ENCODE assay signal across 1 cellular context in the genomic region with DNA sequence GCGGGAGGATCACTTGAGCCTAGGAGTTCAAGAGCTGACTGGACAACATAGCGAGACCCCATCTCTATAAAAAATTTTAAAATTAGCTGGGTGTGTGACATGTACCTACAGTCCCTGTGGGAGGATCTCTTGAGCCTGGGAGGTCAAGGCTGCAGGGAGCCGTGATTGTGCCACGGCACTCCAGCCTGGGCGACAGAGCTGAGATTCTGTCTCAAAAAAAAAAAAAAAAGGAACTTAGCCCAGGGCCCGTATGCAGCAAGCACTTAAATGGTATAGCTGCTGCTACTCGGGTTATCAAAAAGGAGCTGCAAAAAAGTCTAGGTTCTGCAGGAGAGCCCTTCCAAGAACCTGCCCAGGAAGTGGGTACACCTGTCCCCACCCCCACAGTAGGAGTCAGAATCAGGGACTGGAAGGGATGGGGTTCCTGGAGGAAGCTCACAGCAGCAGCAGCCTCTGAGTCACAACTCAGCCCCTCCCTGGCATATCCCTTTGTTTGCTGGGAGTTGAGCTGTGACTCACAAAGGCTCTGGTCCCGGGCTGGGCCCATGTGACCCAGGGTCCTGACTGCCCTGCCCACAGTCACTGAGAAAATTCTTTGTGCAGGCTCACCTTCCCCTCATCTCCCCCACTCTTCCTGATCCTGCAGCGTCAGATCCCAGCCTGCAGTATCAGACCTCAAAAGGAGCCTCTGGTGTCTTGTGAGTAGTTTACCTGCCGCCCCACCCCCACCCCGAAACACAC.
A peak's percentile ranks its signal among the peaks of the same experiment; 100 is the strongest.
TF ChIP-seq lines count a peak whose summit lies in the region.

SPATA12 (plus strand) TSS at position 576 of the 741 bp plus-strand sequence. CDS start 13,031 bp downstream, outside the sequence.

TF ChIP-seq in HepG2, 621 proteins besides CTCF, POLR2A, EP300 and RAD21 (continued from another document and continues in another):
- TF ChIP-seq ZNF687 (CRISPR knock-in tag; IDR thresholded peaks at IDR 0.05) (peak; percentile 69), XRCC5 (optimal IDR thresholded peaks at IDR 0.05; ENCODE audit: low read length) (peak; percentile 89), SNAI1 (CRISPR knock-in tag; IDR thresholded peaks at IDR 0.05; ENCODE audit: borderline replicate concordance) (no peak), SALL2 (CRISPR knock-in tag; IDR thresholded peaks at IDR 0.05) (peak; percentile 34; the same call in 1 of the 2 replicates), KAT8 (CRISPR knock-in tag; IDR thresholded peaks at IDR 0.05) (peak; percentile 41; the same call in 1 of the 2 replicates), MIER2 (CRISPR knock-in tag; IDR thresholded peaks at IDR 0.05) (no peak), ASH2L (IDR thresholded peaks at IDR 0.05; ENCODE audit: insufficient read length, low read depth, low read length) (peak; percentile 30), YEATS2 (CRISPR knock-in tag; IDR thresholded peaks at IDR 0.05; ENCODE audit: borderline replicate concordance) (no peak), HDAC1 (CRISPR knock-in tag; IDR thresholded peaks at IDR 0.05) (0 out of 2 replicates have a peak, but pooled peaks have one; percentile 16), ZNF652 (CRISPR knock-in tag; IDR thresholded peaks at IDR 0.05; ENCODE audit: borderline replicate concordance, low read depth) (no peak), SYNCRIP (IDR thresholded peaks at IDR 0.05; ENCODE audit: insufficient read depth, low read depth, low read length) (no peak), HNRNPL (IDR thresholded peaks at IDR 0.05; ENCODE audit: low read depth, low read length) (no peak), NRL (CRISPR knock-in tag; IDR thresholded peaks at IDR 0.05; ENCODE audit: borderline replicate concordance) (no peak), HNF1B (CRISPR knock-in tag; IDR thresholded peaks at IDR 0.05) (peak; percentile 62; the same call in 1 of the 2 replicates), SAP130 (CRISPR knock-in tag; IDR thresholded peaks at IDR 0.05; ENCODE audit: low read depth) (peak; percentile 57), BHLHE40 (IDR thresholded peaks at IDR 0.05; ENCODE audit: low read length) (0 out of 2 replicates have a peak, but pooled peaks have one; percentile 20), ZBTB42 (CRISPR knock-in tag; IDR thresholded peaks at IDR 0.05) (no peak), SOX13 (IDR thresholded peaks at IDR 0.05) (peak; percentile 56; the same call in 1 of the 2 replicates), SOX13 (CRISPR knock-in tag; conservative IDR thresholded peaks at IDR 0.05 in 1 of 2, IDR thresholded peaks at IDR 0.05 in 1 of 2) (peak in 1 of 2 experiments; percentile 86; a peak in 2 of 4 replicates), ZNF775 (CRISPR knock-in tag; IDR thresholded peaks at IDR 0.05; ENCODE audit: borderline replicate concordance) (no peak), TCF7 (IDR thresholded peaks at IDR 0.05; ENCODE audit: low read depth) (peak; percentile 59; the same call in 1 of the 2 replicates), FOXA1 (IDR thresholded peaks at IDR 0.05) (no peak), FOXA1 (CRISPR knock-in tag; IDR thresholded peaks at IDR 0.05) (0 out of 2 replicates have a peak, but pooled peaks have one; percentile 9), TBL1XR1 (IDR thresholded peaks at IDR 0.05; ENCODE audit: borderline replicate concordance, low read length, partially characterized antibody) (peak; percentile 13), ZNF121 (CRISPR knock-in tag; IDR thresholded peaks at IDR 0.05) (peak; percentile 46), RXRB (CRISPR knock-in tag; IDR thresholded peaks at IDR 0.05; ENCODE audit: borderline replicate concordance) (peak; percentile 41; the same call in 1 of the 2 replicates), JDP2 (CRISPR knock-in tag; IDR thresholded peaks at IDR 0.05; ENCODE audit: borderline replicate concordance) (no peak), ZNF614 (CRISPR knock-in tag; IDR thresholded peaks at IDR 0.05; ENCODE audit: borderline replicate concordance) (no peak), MIXL1 (CRISPR knock-in tag; IDR thresholded peaks at IDR 0.05) (no peak), SALL1 (CRISPR knock-in tag; IDR thresholded peaks at IDR 0.05) (peak; percentile 53), MYC (CRISPR knock-in tag; IDR thresholded peaks at IDR 0.05; ENCODE audit: borderline replicate concordance) (peak; percentile 36; the same call in 1 of the 2 replicates), SP5 (CRISPR knock-in tag; IDR thresholded peaks at IDR 0.05; ENCODE audit: borderline replicate concordance, low read depth) (peak; percentile 54; the same call in 1 of the 2 replicates)
- TF ChIP-seq, protein P1, sequence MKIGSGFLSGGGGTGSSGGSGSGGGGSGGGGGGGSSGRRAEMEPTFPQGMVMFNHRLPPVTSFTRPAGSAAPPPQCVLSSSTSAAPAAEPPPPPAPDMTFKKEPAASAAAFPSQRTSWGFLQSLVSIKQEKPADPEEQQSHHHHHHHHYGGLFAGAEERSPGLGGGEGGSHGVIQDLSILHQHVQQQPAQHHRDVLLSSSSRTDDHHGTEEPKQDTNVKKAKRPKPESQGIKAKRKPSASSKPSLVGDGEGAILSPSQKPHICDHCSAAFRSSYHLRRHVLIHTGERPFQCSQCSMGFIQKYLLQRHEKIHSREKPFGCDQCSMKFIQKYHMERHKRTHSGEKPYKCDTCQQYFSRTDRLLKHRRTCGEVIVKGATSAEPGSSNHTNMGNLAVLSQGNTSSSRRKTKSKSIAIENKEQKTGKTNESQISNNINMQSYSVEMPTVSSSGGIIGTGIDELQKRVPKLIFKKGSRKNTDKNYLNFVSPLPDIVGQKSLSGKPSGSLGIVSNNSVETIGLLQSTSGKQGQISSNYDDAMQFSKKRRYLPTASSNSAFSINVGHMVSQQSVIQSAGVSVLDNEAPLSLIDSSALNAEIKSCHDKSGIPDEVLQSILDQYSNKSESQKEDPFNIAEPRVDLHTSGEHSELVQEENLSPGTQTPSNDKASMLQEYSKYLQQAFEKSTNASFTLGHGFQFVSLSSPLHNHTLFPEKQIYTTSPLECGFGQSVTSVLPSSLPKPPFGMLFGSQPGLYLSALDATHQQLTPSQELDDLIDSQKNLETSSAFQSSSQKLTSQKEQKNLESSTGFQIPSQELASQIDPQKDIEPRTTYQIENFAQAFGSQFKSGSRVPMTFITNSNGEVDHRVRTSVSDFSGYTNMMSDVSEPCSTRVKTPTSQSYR (CRISPR knock-in tag; IDR thresholded peaks at IDR 0.05; ENCODE audit: borderline replicate concordance) = peak; percentile 58; the same call in 1 of the 2 replicates
- TF ChIP-seq, protein P2, sequence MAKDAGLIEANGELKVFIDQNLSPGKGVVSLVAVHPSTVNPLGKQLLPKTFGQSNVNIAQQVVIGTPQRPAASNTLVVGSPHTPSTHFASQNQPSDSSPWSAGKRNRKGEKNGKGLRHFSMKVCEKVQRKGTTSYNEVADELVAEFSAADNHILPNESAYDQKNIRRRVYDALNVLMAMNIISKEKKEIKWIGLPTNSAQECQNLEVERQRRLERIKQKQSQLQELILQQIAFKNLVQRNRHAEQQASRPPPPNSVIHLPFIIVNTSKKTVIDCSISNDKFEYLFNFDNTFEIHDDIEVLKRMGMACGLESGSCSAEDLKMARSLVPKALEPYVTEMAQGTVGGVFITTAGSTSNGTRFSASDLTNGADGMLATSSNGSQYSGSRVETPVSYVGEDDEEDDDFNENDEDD (CRISPR knock-in tag; IDR thresholded peaks at IDR 0.05; ENCODE audit: borderline replicate concordance) = no peak
- TF ChIP-seq, protein P3, sequence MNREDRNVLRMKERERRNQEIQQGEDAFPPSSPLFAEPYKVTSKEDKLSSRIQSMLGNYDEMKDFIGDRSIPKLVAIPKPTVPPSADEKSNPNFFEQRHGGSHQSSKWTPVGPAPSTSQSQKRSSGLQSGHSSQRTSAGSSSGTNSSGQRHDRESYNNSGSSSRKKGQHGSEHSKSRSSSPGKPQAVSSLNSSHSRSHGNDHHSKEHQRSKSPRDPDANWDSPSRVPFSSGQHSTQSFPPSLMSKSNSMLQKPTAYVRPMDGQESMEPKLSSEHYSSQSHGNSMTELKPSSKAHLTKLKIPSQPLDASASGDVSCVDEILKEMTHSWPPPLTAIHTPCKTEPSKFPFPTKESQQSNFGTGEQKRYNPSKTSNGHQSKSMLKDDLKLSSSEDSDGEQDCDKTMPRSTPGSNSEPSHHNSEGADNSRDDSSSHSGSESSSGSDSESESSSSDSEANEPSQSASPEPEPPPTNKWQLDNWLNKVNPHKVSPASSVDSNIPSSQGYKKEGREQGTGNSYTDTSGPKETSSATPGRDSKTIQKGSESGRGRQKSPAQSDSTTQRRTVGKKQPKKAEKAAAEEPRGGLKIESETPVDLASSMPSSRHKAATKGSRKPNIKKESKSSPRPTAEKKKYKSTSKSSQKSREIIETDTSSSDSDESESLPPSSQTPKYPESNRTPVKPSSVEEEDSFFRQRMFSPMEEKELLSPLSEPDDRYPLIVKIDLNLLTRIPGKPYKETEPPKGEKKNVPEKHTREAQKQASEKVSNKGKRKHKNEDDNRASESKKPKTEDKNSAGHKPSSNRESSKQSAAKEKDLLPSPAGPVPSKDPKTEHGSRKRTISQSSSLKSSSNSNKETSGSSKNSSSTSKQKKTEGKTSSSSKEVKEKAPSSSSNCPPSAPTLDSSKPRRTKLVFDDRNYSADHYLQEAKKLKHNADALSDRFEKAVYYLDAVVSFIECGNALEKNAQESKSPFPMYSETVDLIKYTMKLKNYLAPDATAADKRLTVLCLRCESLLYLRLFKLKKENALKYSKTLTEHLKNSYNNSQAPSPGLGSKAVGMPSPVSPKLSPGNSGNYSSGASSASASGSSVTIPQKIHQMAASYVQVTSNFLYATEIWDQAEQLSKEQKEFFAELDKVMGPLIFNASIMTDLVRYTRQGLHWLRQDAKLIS (CRISPR knock-in tag; IDR thresholded peaks at IDR 0.05) = no peak
- TF ChIP-seq, protein P4, sequence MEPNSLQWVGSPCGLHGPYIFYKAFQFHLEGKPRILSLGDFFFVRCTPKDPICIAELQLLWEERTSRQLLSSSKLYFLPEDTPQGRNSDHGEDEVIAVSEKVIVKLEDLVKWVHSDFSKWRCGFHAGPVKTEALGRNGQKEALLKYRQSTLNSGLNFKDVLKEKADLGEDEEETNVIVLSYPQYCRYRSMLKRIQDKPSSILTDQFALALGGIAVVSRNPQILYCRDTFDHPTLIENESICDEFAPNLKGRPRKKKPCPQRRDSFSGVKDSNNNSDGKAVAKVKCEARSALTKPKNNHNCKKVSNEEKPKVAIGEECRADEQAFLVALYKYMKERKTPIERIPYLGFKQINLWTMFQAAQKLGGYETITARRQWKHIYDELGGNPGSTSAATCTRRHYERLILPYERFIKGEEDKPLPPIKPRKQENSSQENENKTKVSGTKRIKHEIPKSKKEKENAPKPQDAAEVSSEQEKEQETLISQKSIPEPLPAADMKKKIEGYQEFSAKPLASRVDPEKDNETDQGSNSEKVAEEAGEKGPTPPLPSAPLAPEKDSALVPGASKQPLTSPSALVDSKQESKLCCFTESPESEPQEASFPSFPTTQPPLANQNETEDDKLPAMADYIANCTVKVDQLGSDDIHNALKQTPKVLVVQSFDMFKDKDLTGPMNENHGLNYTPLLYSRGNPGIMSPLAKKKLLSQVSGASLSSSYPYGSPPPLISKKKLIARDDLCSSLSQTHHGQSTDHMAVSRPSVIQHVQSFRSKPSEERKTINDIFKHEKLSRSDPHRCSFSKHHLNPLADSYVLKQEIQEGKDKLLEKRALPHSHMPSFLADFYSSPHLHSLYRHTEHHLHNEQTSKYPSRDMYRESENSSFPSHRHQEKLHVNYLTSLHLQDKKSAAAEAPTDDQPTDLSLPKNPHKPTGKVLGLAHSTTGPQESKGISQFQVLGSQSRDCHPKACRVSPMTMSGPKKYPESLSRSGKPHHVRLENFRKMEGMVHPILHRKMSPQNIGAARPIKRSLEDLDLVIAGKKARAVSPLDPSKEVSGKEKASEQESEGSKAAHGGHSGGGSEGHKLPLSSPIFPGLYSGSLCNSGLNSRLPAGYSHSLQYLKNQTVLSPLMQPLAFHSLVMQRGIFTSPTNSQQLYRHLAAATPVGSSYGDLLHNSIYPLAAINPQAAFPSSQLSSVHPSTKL (CRISPR knock-in tag; IDR thresholded peaks at IDR 0.05) = peak; percentile 74
